In the genomic region with DNA sequence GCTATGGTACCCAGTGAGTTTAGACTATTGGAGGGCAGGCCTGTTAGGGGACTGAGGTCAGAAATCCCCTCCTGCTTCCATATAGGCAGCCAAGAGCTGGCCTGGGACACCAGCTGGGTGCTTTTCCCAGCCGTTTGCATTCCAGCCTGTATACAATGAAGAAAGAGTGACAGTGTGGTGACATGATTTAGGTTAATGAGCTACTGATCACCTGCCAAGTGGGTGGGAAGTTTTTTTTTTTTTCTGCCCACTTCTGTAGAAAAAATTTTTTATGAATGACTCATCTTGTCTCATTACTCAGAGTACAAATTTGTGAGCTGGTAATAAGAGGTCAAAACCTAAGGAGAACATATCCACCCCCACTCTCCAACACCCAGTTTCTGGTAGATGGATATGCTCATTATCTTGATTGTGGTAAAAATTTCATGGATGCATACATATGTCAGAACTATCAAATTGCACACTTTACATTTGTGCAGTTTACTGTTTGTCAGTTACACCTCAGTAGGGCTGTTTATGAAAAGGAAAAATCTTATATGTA, we compare ENCODE assay signal across 8 cellular contexts. TPM values are rescaled to one million over a fixed set of nuclear protein-coding genes. Genes with fewer than 3 reads are reported as not detected.
DNase-seq lines count a peak whose midpoint lies in the region; TF ChIP-seq lines count a peak whose summit lies in the region.

No MANE protein-coding gene starts in this region.

- TF ChIP-seq CTCF in GM06990 (IDR thresholded peaks at IDR 0.05; ENCODE audit: insufficient read depth, low read length, poor library complexity, severe bottlenecking) (no peak), spleen (IDR thresholded peaks at IDR 0.05 in 8 of 11, conservative IDR thresholded peaks at IDR 0.05 in 3 of 11) (no peak), tibial artery (IDR thresholded peaks at IDR 0.05) (no peak)

- H3K4me3 ChIP-seq in GM06990 (replicated peaks; ENCODE audit: low read depth, low read length): no peak overlapping the region
- no peak overlapping the region for H3K4me3 ChIP-seq in spleen
- no peak overlapping the region for H3K4me3 ChIP-seq in tibial artery

- H3K27me3 ChIP-seq in GM06990 (replicated peaks; ENCODE audit: control insufficient read depth, insufficient read depth, low read length): no peaks in the 10 kb centered on the region
- peaks cover 0 to under 1% (median 0%) of the 10 kb centered on the region in 7 donors for H3K27me3 ChIP-seq in spleen (replicated peaks in 1 of 7)
- no peaks in the 10 kb centered on the region for H3K27me3 ChIP-seq in tibial artery

- H3K4me1 ChIP-seq in spleen: no peaks in the 10 kb centered on the region
- H3K4me1 ChIP-seq in tibial artery: peaks cover 0 to 4% (median 0%) of the 10 kb centered on the region in 4 donors

- DNase-seq in GM06990 (ENCODE audit: extremely low read depth, insufficient read length) (peak; percentile 51), NCI-H1105 (lab: John Stamatoyannopoulos, UW) (peak; percentile 29), dermis blood vessel endothelial cell (peak; percentile 80), putamen (ENCODE audit: low spot score) (peak; percentile 40), spleen (no peak), tibial artery (no peak), hepatic stellate cell (ENCODE audit: low spot score) (no peak)
- DNase-seq in stimulated activated CD4-positive, alpha-beta T cell treated with anti-CD3 and anti-CD28 coated beads, Interleukin-2, amount 100 ng/mL, for 24 hours: no peak

- TF ChIP-seq POLR2A in spleen (IDR thresholded peaks at IDR 0.05): no peak

- H3K36me3 ChIP-seq in GM06990 (ENCODE audit: control insufficient read depth, insufficient read depth, low read length): no peaks in the 10 kb centered on the region
- H3K36me3 ChIP-seq in spleen: no peaks in the 10 kb centered on the region
- no peaks in the 10 kb centered on the region for H3K36me3 ChIP-seq in tibial artery

- intact Hi-C loops in spleen (cut with DNase I; ENCODE audit: low total_unique reads) (no loop called here), tibial artery (cut with DNase I; ENCODE audit: low total_unique reads) (no loop called here)

- no peak overlapping the region for H3K27ac ChIP-seq in spleen
- no peak overlapping the region for H3K27ac ChIP-seq in tibial artery

- WGBS in spleen, 5 donors: 0 to 17% (median 0%) methylated on average over 1 of the region's 1 CpG; no CpG with 5 or more reads in 1 of the 5 donors

- H3K9me3 ChIP-seq in spleen (no peaks in the 10 kb centered on the region), tibial artery (no peaks in the 10 kb centered on the region)

RNA-seq across cellular contexts. Expression of a gene that starts 16.4 kb away (rescaled TPM):
- total RNA-seq in dermis blood vessel endothelial cell (0.42 and 2.4 TPM in 2 replicates), spleen (under 1 TPM in 5 of 7 donors, not detected in 2; 0.23 to 0.87 (median 0.63) TPM)
- under 1 TPM; 0.09 to 0.26 (median 0.09) TPM for polyA plus RNA-seq in spleen

RNA-seq across cellular contexts. Expression of a gene that starts 35.5 kb away (rescaled TPM):
- total RNA-seq in dermis blood vessel endothelial cell (20.3 and 26.2 TPM in 2 replicates), spleen (100 to 1,000 TPM in 3 of 7 donors, 10 to 100 TPM in 4; 58.4 to 133 (median 94.5) TPM)
- polyA plus RNA-seq in spleen: 10 to 100 TPM; 12.9 to 23.8 (median 20.8) TPM

RNA-seq across cellular contexts. Expression of a gene that starts 45.3 kb away (rescaled TPM):
- total RNA-seq in dermis blood vessel endothelial cell (6.0 and 8.2 TPM in 2 replicates), spleen (1 to 10 TPM; 1.2 to 1.9 (median 1.5) TPM)
- under 1 TPM; 0.67 to 0.90 (median 0.76) TPM for polyA plus RNA-seq in spleen

Comparison
In these comparisons a context has a peak if more than half of its experiments do, and no peak if none do; other contexts are left out.
1. DNase-seq: peak in GM06990 (single experiment), NCI-H1105 (single experiment), dermis blood vessel endothelial cell (single experiment) and putamen (single experiment); none in spleen (single experiment), tibial artery (0 of 2), hepatic stellate cell (single experiment) and stimulated activated CD4-positive, alpha-beta T cell treated with anti-CD3 and anti-CD28 coated beads, Interleukin-2, amount 100 ng/mL, for 24 hours (0 of 2).